Comparison of ENCODE assay signal across 11 cellular contexts in the genomic region with DNA sequence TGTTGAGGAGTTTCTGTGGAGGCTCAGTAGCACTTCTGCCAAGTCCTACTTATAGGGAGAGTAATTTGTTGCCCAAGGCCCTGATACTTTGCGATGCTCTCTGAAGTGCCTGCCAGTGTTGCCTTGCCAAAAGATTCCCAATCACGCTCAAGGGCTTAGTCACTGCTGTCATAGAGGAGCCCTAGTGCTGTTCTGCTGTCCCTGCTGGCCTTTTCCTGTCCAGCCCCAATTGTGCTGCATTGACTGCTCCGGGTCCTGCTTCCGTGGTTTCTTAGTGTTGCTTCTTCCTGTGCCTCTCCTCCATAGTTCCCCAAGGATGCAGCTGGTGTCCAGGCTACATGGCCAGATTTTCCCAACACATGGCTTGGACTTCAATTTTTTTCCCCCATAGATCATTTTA. TPM values are rescaled to one million over a fixed set of nuclear protein-coding genes. Genes with fewer than 3 reads are reported as not detected.
A peak's percentile ranks its signal among the peaks of the same experiment; 100 is the strongest.
DNase-seq lines count a peak whose midpoint lies in the region; ATAC-seq and TF ChIP-seq lines count a peak whose summit lies in the region.
"Had no signal": no experiment of that assay in that cellular context is flagged by ENCODE, and none has a peak within 500 bp of the region (broad histone marks: within the 10 kb centered on the region; RNA-seq: fewer than 3 reads in every experiment).

No MANE protein-coding gene starts in this region.

- H3K18ac ChIP-seq in neuronal stem cell (ENCODE audit: low read length) = no peak overlapping the region

- H3K4me1 ChIP-seq in SK-N-SH (ENCODE audit: control insufficient read depth in 1 of 2, insufficient read depth in 2 of 2, low read depth in 1 of 2, low read length in 1 of 2) (peaks cover 4 to 26% of the 10 kb centered on the region in 2 experiments), foreskin keratinocyte (peaks cover 33% of the 10 kb centered on the region), neuronal stem cell (ENCODE audit: control insufficient read depth in 2 of 2, insufficient read depth in 1 of 2, low read depth in 1 of 2, low read length in 2 of 2) (peaks cover 0 to 3% of the 10 kb centered on the region in 2 donors)

- POLR2A ChIA-PET in SK-N-SH (lab: Yijun Ruan, JAX) = no interaction called here
- POLR2A ChIA-PET in activated CD4-positive, alpha-beta T cell treated with anti-CD3 and anti-CD28 coated beads for 36 hours (lab: Charles Lee) = no interaction called here

- H3K79me1 ChIP-seq in neuronal stem cell (ENCODE audit: low read depth, low read length) = peaks cover 4% of the 10 kb centered on the region

- no peaks in the 10 kb centered on the region for H4K20me1 ChIP-seq in SK-N-SH (ENCODE audit: insufficient read depth)

- no peak overlapping the region for H3K4me3 Mint-ChIP-seq in activated CD4-positive, alpha-beta T cell treated with anti-CD3 and anti-CD28 coated beads for 36 hours

- H2BK15ac ChIP-seq in neuronal stem cell (ENCODE audit: low read length) = no peak overlapping the region

- no peak overlapping the region for H3K27ac Mint-ChIP-seq in activated CD4-positive, alpha-beta T cell treated with anti-CD3 and anti-CD28 coated beads for 36 hours

- H3K9me3 Mint-ChIP-seq in activated CD4-positive, alpha-beta T cell treated with anti-CD3 and anti-CD28 coated beads for 36 hours (ENCODE audit: low read depth) = no peaks in the 10 kb centered on the region

- intact Hi-C loops in activated CD4-positive, alpha-beta T cell treated with anti-CD3 and anti-CD28 coated beads for 36 hours (cut with DNase I, micrococcal nuclease) = no loop called here

- no peak overlapping the region for H3K4ac ChIP-seq in neuronal stem cell (ENCODE audit: low read length)

- no peak overlapping the region for H2AK5ac ChIP-seq in neuronal stem cell (ENCODE audit: low read depth, low read length)

- ATAC-seq in foreskin keratinocyte = peak; percentile 72
- no peak for ATAC-seq in activated CD4-positive, alpha-beta T cell treated with anti-CD3 and anti-CD28 coated beads for 36 hours

- 76% methylated on average over 4 of the region's 4 CpGs for WGBS in SK-N-SH (ENCODE audit: low lambda C conversion rate)
- no CpG with 5 or more reads among the region's 4 CpGs for WGBS in neuronal stem cell (ENCODE audit: extremely low coverage in 2 of 2, insufficient read length in 2 of 2, insufficient replicate concordance in 1 of 2), 2 donors

- no peak overlapping the region for H3K23ac ChIP-seq in neuronal stem cell (ENCODE audit: low read depth, low read length, poor library complexity)

- peak overlapping the region; percentile 16; the same call in 1 of the 2 replicates for H3K4me2 ChIP-seq in SK-N-SH
- no peak overlapping the region for H3K4me2 ChIP-seq in neuronal stem cell (ENCODE audit: insufficient read depth, low read length, poor library complexity, severe bottlenecking)

- no peak overlapping the region for H3K4me3 ChIP-seq in SK-N-SH (ENCODE audit: low read depth in 2 of 2, low read length in 1 of 2)
- H3K4me3 ChIP-seq in neuronal stem cell (ENCODE audit: low read length in 2 of 2) = no peak overlapping the region

- no peak overlapping the region for H4K91ac ChIP-seq in neuronal stem cell (ENCODE audit: low read depth, low read length, poor library complexity)

- H3K9me2 ChIP-seq in SK-N-SH = no peaks in the 10 kb centered on the region

- H2AFZ ChIP-seq in SK-N-SH (ENCODE audit: low read depth) (no peak overlapping the region), neuronal stem cell (ENCODE audit: low read length) (no peak overlapping the region)
- H2AFZ ChIP-seq: parathyroid adenoma had no signal

- H4K8ac ChIP-seq in neuronal stem cell (ENCODE audit: low read depth, low read length) = no peak overlapping the region

- H3K9me3 ChIP-seq in SK-N-SH (no peaks in the 10 kb centered on the region), neuronal stem cell (replicated peaks in 1 of 2; ENCODE audit: control insufficient read depth in 2 of 2, insufficient read depth in 1 of 2, low read depth in 1 of 2, low read length in 2 of 2) (no peaks in the 10 kb centered on the region)

- H3K36me3 ChIP-seq in SK-N-SH (replicated peaks in 1 of 2; ENCODE audit: control insufficient read depth in 1 of 2, insufficient read depth in 2 of 2, low read length in 1 of 2) (peaks cover 0 to 3% of the 10 kb centered on the region in 2 experiments), neuronal stem cell (replicated peaks in 1 of 2; ENCODE audit: control insufficient read depth in 2 of 2, insufficient read depth in 2 of 2, low read length in 2 of 2) (peaks cover 4 to 7% of the 10 kb centered on the region in 2 donors)

- TF ChIP-seq CTCF in SK-N-SH (IDR thresholded peaks at IDR 0.05) (no peak), foreskin keratinocyte (conservative IDR thresholded peaks at IDR 0.05) (no peak)

- H3K27me3 Mint-ChIP-seq in activated CD4-positive, alpha-beta T cell treated with anti-CD3 and anti-CD28 coated beads for 36 hours = no peaks in the 10 kb centered on the region

- peaks cover 34% of the 10 kb centered on the region for H3K4me1 Mint-ChIP-seq in activated CD4-positive, alpha-beta T cell treated with anti-CD3 and anti-CD28 coated beads for 36 hours

- H3K9ac ChIP-seq in SK-N-SH (no peak overlapping the region), neuronal stem cell (ENCODE audit: low read depth, low read length, poor library complexity) (no peak overlapping the region)
- H3K9ac ChIP-seq: parathyroid adenoma had no signal

- H2BK12ac ChIP-seq in neuronal stem cell (ENCODE audit: low read length) = no peak overlapping the region

- H3K79me2 ChIP-seq in SK-N-SH (ENCODE audit: insufficient read depth) = peaks cover 64% of the 10 kb centered on the region

- CTCF ChIA-PET in SK-N-SH (lab: Yijun Ruan, JAX) = interaction anchor here (1.3 to 1.6 kb wide), 2 partner anchors 42 to 45 kb away, joined by 3 to 6 read pairs; no protein-coding TSS in a partner anchor
- CTCF ChIA-PET in activated CD4-positive, alpha-beta T cell treated with anti-CD3 and anti-CD28 coated beads for 36 hours (lab: Charles Lee) = interaction anchor here (0.7 to 3.2 kb wide), 2 partner anchors 34 to 42 kb away, joined by 4 to 15 read pairs; no protein-coding TSS in a partner anchor

- no peak overlapping the region for H2BK120ac ChIP-seq in neuronal stem cell (ENCODE audit: low read depth, low read length)

- H3F3A ChIP-seq in SK-N-SH (replicated peaks; ENCODE audit: insufficient read depth) = peaks cover 21% of the 10 kb centered on the region

- H3K27me3 ChIP-seq in SK-N-SH (ENCODE audit: insufficient read depth) = no peaks in the 10 kb centered on the region
- H3K27me3 ChIP-seq in foreskin keratinocyte = no peaks in the 10 kb centered on the region
- no peaks in the 10 kb centered on the region for H3K27me3 ChIP-seq in neuronal stem cell (ENCODE audit: control insufficient read depth in 3 of 3, insufficient read depth in 3 of 3, low read depth in 1 of 3, low read length in 3 of 3)

- H3K27ac ChIP-seq in SK-N-SH (ENCODE audit: low read depth in 2 of 2, low read length in 1 of 2) (peak overlapping the region in 1 of 2 experiments; percentile 95; a peak in 2 of 4 replicates), foreskin keratinocyte (peak overlapping the region; percentile 7), neuronal stem cell (replicated peaks; ENCODE audit: low read length) (no peak overlapping the region)
- H3K27ac ChIP-seq: parathyroid adenoma had no signal

- TF ChIP-seq EP300 in SK-N-SH (IDR thresholded peaks at IDR 0.05; ENCODE audit: borderline replicate concordance in 1 of 2, low read depth in 1 of 2, low read length in 1 of 2) = no peak

- no peak overlapping the region for H3K14ac ChIP-seq in neuronal stem cell (ENCODE audit: low read length)

- H2BK5ac ChIP-seq in neuronal stem cell (ENCODE audit: low read length) = no peak overlapping the region

- H3K36me3 Mint-ChIP-seq in activated CD4-positive, alpha-beta T cell treated with anti-CD3 and anti-CD28 coated beads for 36 hours (ENCODE audit: low read depth) = peaks cover 13% of the 10 kb centered on the region

- DNase-seq in ELR (ENCODE audit: low read depth) = peak; percentile 85
- DNase-seq in SK-N-SH = no peak
- DNase-seq in foreskin keratinocyte = peak; percentile 14 to 47
- peak; percentile 83 for DNase-seq in myocyte (ENCODE audit: low read depth)
- DNase-seq in activated CD4-positive, alpha-beta T cell treated with anti-CD3 and anti-CD28 coated beads for 36 hours = no peak
- DNase-seq in NCI-H748 (lab: John Stamatoyannopoulos, UW; ENCODE audit: unreplicated experiment) = no peak
- no peak for DNase-seq in MV-4-11 (lab: John Stamatoyannopoulos, UW)
- no peak for DNase-seq in neuronal stem cell (ENCODE audit: low spot score)
- DNase-seq: DND-41, NCI-H2081 treated with DMSO at 0.1 percent for 48 hours had no signal

- TF ChIP-seq RAD21 in SK-N-SH (IDR thresholded peaks at IDR 0.05; ENCODE audit: low read length) = no peak

TF ChIP-seq in SK-N-SH, 30 proteins besides CTCF, POLR2A, EP300 and RAD21 (continues in another document):
- 0 out of 2 replicates have a peak, but pooled peaks have one; percentile 22 for TF ChIP-seq GABPA (IDR thresholded peaks at IDR 0.05; ENCODE audit: low read depth)
- TF ChIP-seq, protein P1, sequence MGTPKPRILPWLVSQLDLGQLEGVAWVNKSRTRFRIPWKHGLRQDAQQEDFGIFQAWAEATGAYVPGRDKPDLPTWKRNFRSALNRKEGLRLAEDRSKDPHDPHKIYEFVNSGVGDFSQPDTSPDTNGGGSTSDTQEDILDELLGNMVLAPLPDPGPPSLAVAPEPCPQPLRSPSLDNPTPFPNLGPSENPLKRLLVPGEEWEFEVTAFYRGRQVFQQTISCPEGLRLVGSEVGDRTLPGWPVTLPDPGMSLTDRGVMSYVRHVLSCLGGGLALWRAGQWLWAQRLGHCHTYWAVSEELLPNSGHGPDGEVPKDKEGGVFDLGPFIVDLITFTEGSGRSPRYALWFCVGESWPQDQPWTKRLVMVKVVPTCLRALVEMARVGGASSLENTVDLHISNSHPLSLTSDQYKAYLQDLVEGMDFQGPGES (IDR thresholded peaks at IDR 0.05; ENCODE audit: low read depth, low read length) = no peak
- no peak for TF ChIP-seq FOXM1 (IDR thresholded peaks at IDR 0.05; ENCODE audit: low read depth)

RNA-seq across cellular contexts. Expression of a gene that starts 13.9 kb away (rescaled TPM):
- polyA plus RNA-seq in SK-N-SH (2012; rRNA removed) = 41.5 and 43.1 TPM in 2 replicates
- polyA plus RNA-seq in SK-N-SH (2012; cell fraction: cytosol; rRNA removed) = 33.3 and 34.9 TPM in 2 replicates
- polyA plus RNA-seq in SK-N-SH (2012; cell fraction: nucleus; rRNA removed) = 74.6 and 75.8 TPM in 2 replicates
- 145 and 171 TPM in 2 replicates for total RNA-seq in foreskin keratinocyte
- 121 and 143 TPM in 2 replicates for polyA plus RNA-seq in foreskin keratinocyte
- 114 and 151 TPM in 2 replicates for total RNA-seq in myocyte
- 144 TPM for polyA plus RNA-seq in myocyte (2012)
- 100 to 1,000 TPM; 131 to 154 TPM for total RNA-seq in activated CD4-positive, alpha-beta T cell treated with anti-CD3 and anti-CD28 coated beads for 36 hours
- polyA plus RNA-seq in neuronal stem cell (2013, experiment 1 of 2) = 95.7 TPM
- polyA plus RNA-seq in neuronal stem cell (2013, experiment 2 of 2) = 93.0 TPM

Comparison
In these comparisons a context has a peak if more than half of its experiments do, and no peak if none do; other contexts are left out.
1. DNase-seq: peak in ELR (single experiment), foreskin keratinocyte (2 of 2) and myocyte (single experiment); none in SK-N-SH (single experiment), activated CD4-positive, alpha-beta T cell treated with anti-CD3 and anti-CD28 coated beads for 36 hours (single experiment), NCI-H748 (single experiment), MV-4-11 (single experiment) and neuronal stem cell (single experiment).